8 cellular contexts compared by ENCODE assay signal in the genomic region with DNA sequence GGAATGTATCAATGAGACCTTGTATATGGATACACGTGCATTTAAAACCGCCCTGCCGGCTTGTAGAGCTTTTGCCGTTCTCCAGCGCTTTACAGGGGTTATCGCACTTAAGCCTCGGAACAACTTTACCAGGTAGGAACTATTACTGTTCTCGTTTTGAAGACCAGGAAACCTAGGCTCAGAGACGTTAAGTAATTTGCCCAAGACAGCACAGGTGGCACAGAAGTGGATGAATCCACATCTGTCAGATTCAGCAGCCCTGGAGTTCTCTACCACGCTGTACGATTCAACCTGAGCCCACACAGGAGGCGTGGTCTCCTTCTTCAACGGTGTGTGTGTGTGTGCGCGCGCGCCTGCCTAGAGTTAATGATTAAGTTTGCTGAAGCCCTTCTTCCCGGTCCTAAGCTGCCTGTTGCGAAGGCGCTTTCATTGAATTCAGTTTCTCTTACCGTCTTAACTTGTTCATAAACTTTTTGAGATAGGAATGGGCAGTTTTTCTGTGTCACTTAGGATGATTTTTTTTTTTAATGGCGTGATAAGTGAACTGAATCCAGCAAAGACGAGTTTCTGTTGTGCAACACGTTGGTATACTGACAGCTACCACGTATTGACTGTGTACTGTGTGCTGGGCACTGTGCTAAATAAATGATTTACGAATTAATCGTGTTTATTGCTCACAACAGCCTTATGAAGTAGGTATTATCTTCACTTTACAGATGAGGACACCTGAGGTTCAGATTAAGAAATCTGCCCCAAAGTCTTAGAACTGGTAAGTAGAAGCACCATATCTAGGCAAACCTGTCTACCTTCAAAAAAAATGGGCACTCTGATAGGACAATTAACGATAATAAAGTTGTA.
DNase-seq lines count a peak whose midpoint lies in the region; ATAC-seq lines count a peak whose summit lies in the region.

No MANE protein-coding gene starts in this region.

- H3K27me3 Mint-ChIP-seq in CD4-positive, alpha-beta memory T cell, result peaks cover 0 to 6% of the 10 kb centered on the region in 2 donors
- H3K27me3 Mint-ChIP-seq in activated CD4-positive, alpha-beta memory T cell treated with anti-CD3 and anti-CD28 coated beads, Interleukin-2, amount 10 ng/mL, durations not matched to agents 7 days and 5 days, result no peaks in the 10 kb centered on the region
- H3K27me3 Mint-ChIP-seq in effector memory CD8-positive, alpha-beta T cell, result no peaks in the 10 kb centered on the region

- peak; percentile 76 to 86 (median 79) for DNase-seq in CD4-positive, alpha-beta memory T cell
- peak; percentile 46 for DNase-seq in NCI-H774 (lab: John Stamatoyannopoulos, UW)
- DNase-seq in activated CD4-positive, alpha-beta memory T cell treated with anti-CD3 and anti-CD28 coated beads, Interleukin-2, amount 10 ng/mL, durations not matched to agents 7 days and 5 days, result peak; percentile 76
- DNase-seq in effector memory CD8-positive, alpha-beta T cell, result peak; percentile 56 to 65 (median 59)
- peak; percentile 36 to 48 for DNase-seq in stimulated activated CD8-positive, alpha-beta memory T cell treated with anti-CD3 and anti-CD28 coated beads, Interleukin-7, amount 100 ng/mL, for 1 hour (ENCODE audit: low read depth in 2 of 2)

- ATAC-seq in GM19438 (IDR thresholded peaks at IDR 0.05; ENCODE audit: low read depth, unreplicated experiment) (peak; percentile 71), HG03565 (IDR thresholded peaks at IDR 0.05; ENCODE audit: unreplicated experiment) (peak; percentile 33)
- peak; percentile 67 for ATAC-seq in effector memory CD8-positive, alpha-beta T cell (replicated peaks)

- POLR2A ChIA-PET in CD4-positive, alpha-beta memory T cell (lab: Charles Lee; ENCODE audit: partially characterized antibody), result interaction anchor here (0.7 to 20.7 kb wide), 28 partner anchors 9 to 829 kb away, joined by 3 to 648 read pairs (median 6); a partner anchor contains a TSS
- POLR2A ChIA-PET in activated CD4-positive, alpha-beta memory T cell treated with anti-CD3 and anti-CD28 coated beads, Interleukin-2, amount 10 ng/mL, durations not matched to agents 7 days and 5 days (lab: Charles Lee), result interaction anchor here (0.7 to 21.3 kb wide), 41 partner anchors 11 to 1370 kb away, joined by 3 to 661 read pairs (median 4); a partner anchor contains a TSS

- H3K4me1 ChIP-seq in CD4-positive, alpha-beta memory T cell (ENCODE audit: insufficient read depth, low read length), result peaks cover 49% of the 10 kb centered on the region
- peaks cover 30% of the 10 kb centered on the region for H3K4me1 ChIP-seq in mononuclear cell (ENCODE audit: insufficient read depth, low read length)

- H3K9me3 ChIP-seq in CD4-positive, alpha-beta memory T cell (ENCODE audit: control insufficient read depth in 1 of 2, low read length in 2 of 2), result no peaks in the 10 kb centered on the region
- H3K9me3 ChIP-seq in mononuclear cell (ENCODE audit: low read depth, low read length), result no peaks in the 10 kb centered on the region

- peak overlapping the region; percentile 96 to 100 (median 99) for H3K4me3 Mint-ChIP-seq in CD4-positive, alpha-beta memory T cell
- peak overlapping the region; percentile 98 for H3K4me3 Mint-ChIP-seq in activated CD4-positive, alpha-beta memory T cell treated with anti-CD3 and anti-CD28 coated beads, Interleukin-2, amount 10 ng/mL, durations not matched to agents 7 days and 5 days
- H3K4me3 Mint-ChIP-seq in effector memory CD8-positive, alpha-beta T cell, result peak overlapping the region; percentile 97 to 100

- peaks cover 21 to 67% (median 38%) of the 10 kb centered on the region in 4 donors for H3K4me1 Mint-ChIP-seq in CD4-positive, alpha-beta memory T cell
- peaks cover 36% of the 10 kb centered on the region for H3K4me1 Mint-ChIP-seq in activated CD4-positive, alpha-beta memory T cell treated with anti-CD3 and anti-CD28 coated beads, Interleukin-2, amount 10 ng/mL, durations not matched to agents 7 days and 5 days
- H3K4me1 Mint-ChIP-seq in effector memory CD8-positive, alpha-beta T cell (ENCODE audit: low read depth in 2 of 2), result peaks cover 16 to 19% of the 10 kb centered on the region in 2 donors

- peaks cover 0 to 28% of the 10 kb centered on the region in 2 donors for H3K36me3 Mint-ChIP-seq in CD4-positive, alpha-beta memory T cell
- H3K36me3 Mint-ChIP-seq in activated CD4-positive, alpha-beta memory T cell treated with anti-CD3 and anti-CD28 coated beads, Interleukin-2, amount 10 ng/mL, durations not matched to agents 7 days and 5 days (ENCODE audit: low read depth), result peaks cover 45% of the 10 kb centered on the region
- H3K36me3 Mint-ChIP-seq in effector memory CD8-positive, alpha-beta T cell (ENCODE audit: insufficient read depth), result peaks cover 34% of the 10 kb centered on the region

- H3K36me3 ChIP-seq in CD4-positive, alpha-beta memory T cell (ENCODE audit: insufficient read depth, low read length), result no peaks in the 10 kb centered on the region

- peak overlapping the region; percentile 85 to 87 for H3K4me3 ChIP-seq in CD4-positive, alpha-beta memory T cell (ENCODE audit: low read length in 2 of 2)
- peak overlapping the region; percentile 75 for H3K4me3 ChIP-seq in mononuclear cell (ENCODE audit: low read length)

- intact Hi-C loops in CD4-positive, alpha-beta memory T cell (cut with micrococcal nuclease), result loop anchor here (1.0 to 5.0 kb wide), 9 partner anchors 42 to 830 kb away; a partner anchor contains a TSS

- H3K27me3 ChIP-seq in CD4-positive, alpha-beta memory T cell (ENCODE audit: insufficient read depth, low read length), result no peaks in the 10 kb centered on the region
- H3K27me3 ChIP-seq in mononuclear cell (ENCODE audit: insufficient read depth, low read length), result no peaks in the 10 kb centered on the region

- CTCF ChIA-PET in CD4-positive, alpha-beta memory T cell (lab: Charles Lee; ENCODE audit: partially characterized antibody), result interaction anchor here (0.8 to 17.1 kb wide), 13 partner anchors 9 to 829 kb away, joined by 3 to 252 read pairs (median 4); a partner anchor contains a TSS
- CTCF ChIA-PET in activated CD4-positive, alpha-beta memory T cell treated with anti-CD3 and anti-CD28 coated beads, Interleukin-2, amount 10 ng/mL, durations not matched to agents 7 days and 5 days (lab: Charles Lee), result interaction anchor here (1.0 to 10.0 kb wide), 11 partner anchors 16 to 986 kb away, joined by 3 to 82 read pairs (median 4); a partner anchor contains a TSS

- H3K27ac Mint-ChIP-seq in CD4-positive, alpha-beta memory T cell, result peak overlapping the region; percentile 93 to 100 (median 98)
- peak overlapping the region; percentile 99 for H3K27ac Mint-ChIP-seq in activated CD4-positive, alpha-beta memory T cell treated with anti-CD3 and anti-CD28 coated beads, Interleukin-2, amount 10 ng/mL, durations not matched to agents 7 days and 5 days
- peak overlapping the region; percentile 85 to 96 for H3K27ac Mint-ChIP-seq in effector memory CD8-positive, alpha-beta T cell

- H3K27ac ChIP-seq in CD4-positive, alpha-beta memory T cell (ENCODE audit: low read depth, low read length), result peak overlapping the region; percentile 89

- peaks cover 0 to 13% (median 0%) of the 10 kb centered on the region in 8 donors for H3K9me3 Mint-ChIP-seq in CD4-positive, alpha-beta memory T cell
- H3K9me3 Mint-ChIP-seq in activated CD4-positive, alpha-beta memory T cell treated with anti-CD3 and anti-CD28 coated beads, Interleukin-2, amount 10 ng/mL, durations not matched to agents 7 days and 5 days, result no peaks in the 10 kb centered on the region
- no peaks in the 10 kb centered on the region for H3K9me3 Mint-ChIP-seq in effector memory CD8-positive, alpha-beta T cell

Comparison
In these comparisons a context has a peak if more than half of its experiments do, and no peak if none do; other contexts are left out.
1. Peak in every context shown above with its lines: DNase-seq, ATAC-seq, H3K4me3 ChIP-seq and H3K27ac ChIP-seq.